ENCODE assay signal across 8 cellular contexts in the genomic region with DNA sequence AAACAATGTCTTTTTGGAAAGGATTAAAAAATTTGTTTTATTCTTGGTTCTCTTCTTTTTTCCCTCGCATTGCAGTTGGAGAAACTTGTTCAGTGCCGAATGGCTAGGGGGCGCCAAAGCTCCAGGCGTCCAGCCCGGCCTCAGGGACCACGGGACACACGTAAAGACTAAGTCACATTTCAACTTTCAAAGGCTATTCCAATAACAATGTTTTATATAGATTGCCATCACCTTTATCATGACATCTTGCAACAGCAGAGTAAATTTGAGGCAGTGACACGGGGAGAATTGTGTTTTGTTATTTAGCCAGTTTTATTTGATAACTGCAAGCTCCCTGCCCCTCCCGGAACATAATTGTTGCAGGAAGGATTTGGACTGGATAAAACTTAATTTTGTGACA. TPM values are rescaled to one million over a fixed set of nuclear protein-coding genes. Genes with fewer than 3 reads are reported as not detected.
DNase-seq lines count a peak whose midpoint lies in the region; FAIRE-seq and TF ChIP-seq lines count a peak whose summit lies in the region.

No MANE protein-coding gene starts in this region.

- H3K9ac ChIP-seq in MM.1S (ENCODE audit: low read length), result no peak overlapping the region

- peak; percentile 28 for DNase-seq in activated gamma-delta T cell treated with Interleukin-2 at 50 U/mL for 16 hours
- no peak for DNase-seq in activated gamma-delta T cell (lab: John Stamatoyannopoulos, UW)
- DNase-seq in MM.1S, result peak; percentile 76
- peak in 3 of 5 donors; percentile 33 to 39 (median 34) for DNase-seq in T-helper 1 cell
- DNase-seq in cardiac fibroblast (ENCODE audit: low read depth in 2 of 2), result peak; percentile 83 to 85
- DNase-seq in islet precursor cell, result peak; percentile 83
- DNase-seq in stimulated activated CD4-positive, alpha-beta T cell treated with anti-CD3 and anti-CD28 coated beads, Interleukin-1b, Interleukin-23, amount 100 ng/mL, for 48 hours, result peak; percentile 54
- DNase-seq in GM12892 (ENCODE audit: insufficient read length), result no peak

- H3K27ac ChIP-seq in MM.1S (ENCODE audit: low read length), result no peak overlapping the region

- peak overlapping the region; percentile 98 for H3K4me2 ChIP-seq in MM.1S (ENCODE audit: low read depth, low read length)

- no peaks in the 10 kb centered on the region for H3K9me2 ChIP-seq in MM.1S (replicated peaks; ENCODE audit: insufficient read depth, low read length)

- H3K9me3 ChIP-seq in MM.1S (replicated peaks; ENCODE audit: insufficient read depth, low read length), result no peaks in the 10 kb centered on the region

- peaks cover 21% of the 10 kb centered on the region for H3K4me1 ChIP-seq in MM.1S (ENCODE audit: low read length)

- H3K36me3 ChIP-seq in MM.1S (replicated peaks; ENCODE audit: insufficient read depth, low read length), result no peaks in the 10 kb centered on the region

- peak overlapping the region; percentile 91 for H2AFZ ChIP-seq in MM.1S (ENCODE audit: low read length)

- TF ChIP-seq CTCF in MM.1S (IDR thresholded peaks at IDR 0.05; ENCODE audit: low read length) (peak; percentile 94), cardiac fibroblast (IDR thresholded peaks at IDR 0.05; ENCODE audit: low read depth, low read length) (peak; percentile 97)

- no peaks in the 10 kb centered on the region for H3K79me2 ChIP-seq in MM.1S (ENCODE audit: low read length)

- H3K27me3 ChIP-seq in MM.1S (replicated peaks; ENCODE audit: insufficient read depth, low read length), result no peaks in the 10 kb centered on the region

- FAIRE-seq in GM12892 (lab: Jason Lieb, UNC), result no peak

- no peaks in the 10 kb centered on the region for H4K20me1 ChIP-seq in MM.1S (ENCODE audit: insufficient read depth, low read length)

- H3K4me3 ChIP-seq in MM.1S (ENCODE audit: low read length) (peak overlapping the region; percentile 65), cardiac fibroblast (replicated peaks in 1 of 2; ENCODE audit: low read depth in 2 of 2, low read length in 2 of 2) (peak overlapping the region in 1 of 2 donors; percentile 51)

- no peak for TF ChIP-seq POLR2A in GM12892 (IDR thresholded peaks at IDR 0.05; ENCODE audit: low read depth, low read length)

- peaks cover 23% of the 10 kb centered on the region for H3F3A ChIP-seq in MM.1S (ENCODE audit: insufficient read depth, low read length)

RNA-seq across cellular contexts. Expression of a gene that starts 2.2 kb away (rescaled TPM):
- 0.28 TPM for polyA plus RNA-seq in GM12892 (2012; ENCODE audit: missing spikeins)

RNA-seq across cellular contexts. Expression of a gene that starts 35.0 kb away (rescaled TPM):
- polyA plus RNA-seq in GM12892 (2012; ENCODE audit: missing spikeins), result not detected

RNA-seq across cellular contexts. Expression of a gene that starts 50.4 kb away (rescaled TPM):
- not detected for polyA plus RNA-seq in GM12892 (2012; ENCODE audit: missing spikeins)

Comparison
In these comparisons a context has a peak if more than half of its experiments do, and no peak if none do; other contexts are left out.
1. DNase-seq: peak in activated gamma-delta T cell treated with Interleukin-2 at 50 U/mL for 16 hours (single experiment), MM.1S (single experiment), T-helper 1 cell (3 of 5), cardiac fibroblast (2 of 2), islet precursor cell (single experiment) and stimulated activated CD4-positive, alpha-beta T cell treated with anti-CD3 and anti-CD28 coated beads, Interleukin-1b, Interleukin-23, amount 100 ng/mL, for 48 hours (single experiment); none in activated gamma-delta T cell (single experiment) and GM12892 (single experiment).